ENCODE assay signal across 15 cellular contexts in genomic region chr3:195062866-195063540, GRCh38.
"Had no signal": no experiment of that assay in that cellular context is flagged by ENCODE, and none has a peak within 500 bp of the region (broad histone marks: within the 10 kb centered on the region; RNA-seq: fewer than 3 reads in every experiment).

No MANE protein-coding gene starts in this region.

- H3K36me3 ChIP-seq: left ventricle myocardium inferior, tibial artery, vagina had no signal

- H3K9me3 Mint-ChIP-seq: activated naive CD4-positive, alpha-beta T cell treated with anti-CD3 and anti-CD28 coated beads for 36 hours; activated T-helper 17 cell treated with anti-CD3 and anti-CD28 coated beads, Interleukin-2, amount 50 U/mL, for 72 hours; stimulated activated memory B cell treated with anti-CD40 and anti-IgM and Interleukin-4, amounts not matched to agents 10 μg/mL and 1 μg/mL and 100 μg/mL, for 72 hours had no signal

- H3K27ac ChIP-seq: tibial artery, vagina had no signal

- ATAC-seq: activated CD4-positive, CD25-positive, alpha-beta regulatory T cell treated with anti-CD3 and anti-CD28 coated beads, Interleukin-2, amount 50 U/mL, for 24 hours; activated T-helper 17 cell treated with anti-CD3 and anti-CD28 coated beads, Interleukin-2, amount 50 U/mL, for 72 hours; gastroesophageal sphincter; stimulated activated memory B cell treated with anti-CD40 and anti-IgM and Interleukin-4, amounts not matched to agents 10 μg/mL and 1 μg/mL and 100 μg/mL, for 72 hours had no signal

- H3K27me3 Mint-ChIP-seq: activated T-helper 17 cell treated with anti-CD3 and anti-CD28 coated beads, Interleukin-2, amount 50 U/mL, for 72 hours had no signal

- H3K9me3 ChIP-seq: gastroesophageal sphincter, left ventricle myocardium inferior, tibial artery, vagina had no signal

- H3K27ac Mint-ChIP-seq: activated naive CD4-positive, alpha-beta T cell treated with anti-CD3 and anti-CD28 coated beads for 36 hours; activated T-helper 17 cell treated with anti-CD3 and anti-CD28 coated beads, Interleukin-2, amount 50 U/mL, for 72 hours; nephron; stimulated activated memory B cell treated with anti-CD40 and anti-IgM and Interleukin-4, amounts not matched to agents 10 μg/mL and 1 μg/mL and 100 μg/mL, for 72 hours had no signal

- H3K4me3 Mint-ChIP-seq: activated naive CD4-positive, alpha-beta T cell treated with anti-CD3 and anti-CD28 coated beads for 36 hours; activated T-helper 17 cell treated with anti-CD3 and anti-CD28 coated beads, Interleukin-2, amount 50 U/mL, for 72 hours; nephron; stimulated activated memory B cell treated with anti-CD40 and anti-IgM and Interleukin-4, amounts not matched to agents 10 μg/mL and 1 μg/mL and 100 μg/mL, for 72 hours had no signal

- H3K27me3 ChIP-seq: gastroesophageal sphincter, vagina had no signal

- FAIRE-seq: astrocyte had no signal

- H3K4me1 Mint-ChIP-seq: activated T-helper 17 cell treated with anti-CD3 and anti-CD28 coated beads, Interleukin-2, amount 50 U/mL, for 72 hours had no signal

- H3K4me3 ChIP-seq: gastroesophageal sphincter, left ventricle myocardium inferior, tibial artery, vagina had no signal

- H3K4me1 ChIP-seq: tibial artery, vagina had no signal

- DNase-seq: activated naive CD4-positive, alpha-beta T cell treated with anti-CD3 and anti-CD28 coated beads for 36 hours; erythroblast; islet precursor cell; left ventricle myocardium inferior; mesendoderm; stimulated activated CD4-positive, alpha-beta T cell treated with anti-CD3 and anti-CD28 coated beads, Interleukin-12 subunit alpha, Interleukin-12 subunit beta, amount 100 ng/mL, for 4 hours; SW 1271; tibial artery had no signal
